In the genomic region with DNA sequence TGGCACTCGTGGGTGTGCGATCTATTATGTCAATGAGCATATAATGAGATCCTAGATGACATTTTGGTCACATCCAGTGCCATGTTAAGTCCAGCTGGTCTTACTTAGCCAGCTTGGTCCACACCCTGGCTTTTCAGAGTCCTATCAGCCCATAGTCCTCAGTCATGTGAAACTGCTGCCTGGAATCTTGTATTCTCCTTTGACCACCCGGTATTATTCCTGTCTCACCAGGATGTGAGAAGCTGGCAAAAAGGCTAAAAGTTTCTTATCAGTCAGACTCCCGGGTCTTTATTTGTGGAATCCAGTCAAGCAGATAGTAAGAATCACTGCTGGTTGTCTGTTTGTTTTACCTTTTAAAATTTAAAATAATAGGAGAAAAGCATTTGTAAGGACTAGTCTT, we compare ENCODE assay signal across 30 cellular contexts.
"Had no signal": no experiment of that assay in that cellular context is flagged by ENCODE, and none has a peak within 500 bp of the region (broad histone marks: within the 10 kb centered on the region; RNA-seq: fewer than 3 reads in every experiment).

No MANE protein-coding gene starts in this region.

- H3K9me3 Mint-ChIP-seq: activated naive CD8-positive, alpha-beta T cell treated with anti-CD3 and anti-CD28 coated beads, Interleukin-2, amount 10 ng/mL, durations not matched to agents 7 days and 5 days had no signal

- H3K4me1 ChIP-seq: breast epithelium, colonic mucosa had no signal

- H3K4me1 Mint-ChIP-seq: activated B cell treated with CpG ODN at 0.5 μM for 24 hours; activated CD8-positive, alpha-beta memory T cell treated with anti-CD3 and anti-CD28 coated beads, Interleukin-2, amount 10 ng/mL, durations not matched to agents 7 days and 5 days; activated naive CD4-positive, alpha-beta T cell treated with anti-CD3 and anti-CD28 coated beads, Interleukin-2, amount 10 ng/mL, durations not matched to agents 7 days and 5 days; activated naive CD8-positive, alpha-beta T cell treated with anti-CD3 and anti-CD28 coated beads, Interleukin-2, amount 10 ng/mL, durations not matched to agents 7 days and 5 days; brain; T-helper 17 cell had no signal

- H3K4me3 ChIP-seq: ascending aorta, breast epithelium, cardiac muscle cell, colonic mucosa had no signal

- H3K36me3 Mint-ChIP-seq: activated CD8-positive, alpha-beta memory T cell treated with anti-CD3 and anti-CD28 coated beads, Interleukin-2, amount 10 ng/mL, durations not matched to agents 7 days and 5 days; activated naive CD4-positive, alpha-beta T cell treated with anti-CD3 and anti-CD28 coated beads, Interleukin-2, amount 10 ng/mL, durations not matched to agents 7 days and 5 days; activated naive CD4-positive, alpha-beta T cell treated with anti-CD3 and anti-CD28 coated beads, Interleukin-2, amount 50 U/mL, for 72 hours; activated naive CD8-positive, alpha-beta T cell treated with anti-CD3 and anti-CD28 coated beads, Interleukin-2, amount 10 ng/mL, durations not matched to agents 7 days and 5 days; brain had no signal

- ATAC-seq: activated CD4-positive, CD25-positive, alpha-beta regulatory T cell treated with anti-CD3 and anti-CD28 coated beads, Interleukin-2, amount 50 U/mL, for 24 hours; activated CD8-positive, alpha-beta memory T cell treated with anti-CD3 and anti-CD28 coated beads, Interleukin-2, amount 10 ng/mL, durations not matched to agents 7 days and 5 days; activated CD8-positive, alpha-beta T cell treated with anti-CD3 and anti-CD28 coated beads for 36 hours; activated naive CD4-positive, alpha-beta T cell treated with anti-CD3 and anti-CD28 coated beads, Interleukin-2, amount 50 U/mL, for 72 hours; esophagus mucosa; T-helper 17 cell had no signal

- H3K27me3 ChIP-seq: ascending aorta, breast epithelium, cardiac muscle cell, colonic mucosa had no signal

- H3K27ac Mint-ChIP-seq: activated B cell treated with CpG ODN at 0.5 μM for 24 hours; activated CD8-positive, alpha-beta memory T cell treated with anti-CD3 and anti-CD28 coated beads, Interleukin-2, amount 10 ng/mL, durations not matched to agents 7 days and 5 days; activated CD8-positive, alpha-beta T cell treated with anti-CD3 and anti-CD28 coated beads for 36 hours; activated naive CD4-positive, alpha-beta T cell treated with anti-CD3 and anti-CD28 coated beads, Interleukin-2, amount 10 ng/mL, durations not matched to agents 7 days and 5 days; activated naive CD4-positive, alpha-beta T cell treated with anti-CD3 and anti-CD28 coated beads, Interleukin-2, amount 50 U/mL, for 72 hours; activated naive CD8-positive, alpha-beta T cell treated with anti-CD3 and anti-CD28 coated beads, Interleukin-2, amount 10 ng/mL, durations not matched to agents 7 days and 5 days; brain; T-helper 17 cell; T-helper 2 cell treated with Interferon-gamma antibody and Interleukin-4, amounts not matched to agents 5 μg/mL and 100 μg/mL, for 36 hours had no signal

- H3K27ac ChIP-seq: ascending aorta, breast epithelium, cardiac muscle cell, colonic mucosa, WERI-Rb-1 had no signal

- DNase-seq: activated B cell treated with CpG ODN at 0.5 μM for 24 hours; activated CD4-positive, alpha-beta T cell treated with anti-CD3 and anti-CD28 coated beads for 48 hours; activated CD4-positive, alpha-beta T cell treated with anti-CD3 and anti-CD28 coated beads, Interleukin-2, amount 50 U/mL, for 1 hour; activated CD4-positive, alpha-beta T cell treated with anti-CD3 and anti-CD28 coated beads, Interleukin-2, amount 50 U/mL, for 48 hours; activated CD8-positive, alpha-beta memory T cell treated with anti-CD3 and anti-CD28 coated beads, Interleukin-2, amount 10 ng/mL, durations not matched to agents 7 days and 5 days; activated CD8-positive, alpha-beta memory T cell treated with anti-CD3 and anti-CD28 coated beads, Interleukin-2, amount 50 U/mL, for 4 hours; activated CD8-positive, alpha-beta T cell treated with anti-CD3 and anti-CD28 coated beads for 36 hours; activated gamma-delta T cell; activated naive CD4-positive, alpha-beta T cell; activated naive CD4-positive, alpha-beta T cell treated with anti-CD3 and anti-CD28 coated beads, Interleukin-2, amount 10 ng/mL, durations not matched to agents 7 days and 5 days; activated naive CD8-positive, alpha-beta T cell treated with anti-CD3 and anti-CD28 coated beads, Interleukin-2, amount 10 ng/mL, durations not matched to agents 7 days and 5 days; activated T-cell treated with anti-CD3 and anti-CD28 coated beads, Interleukin-2, amount 50 U/mL, for 1 hour; activated T-cell treated with anti-CD3 and anti-CD28 coated beads, Interleukin-2, amount 50 U/mL, for 48 hours; central memory CD4-positive, alpha-beta T cell; cerebellar nuclear complex; colonic mucosa; effector CD8-positive, alpha-beta T cell; foreskin fibroblast; T-helper 1 cell; T-helper 17 cell; T1000; WERI-Rb-1 had no signal

- H3K9me3 ChIP-seq: ascending aorta, colonic mucosa had no signal

- H3K36me3 ChIP-seq: ascending aorta, breast epithelium, cardiac muscle cell, colonic mucosa, WERI-Rb-1 had no signal

- H3K27me3 Mint-ChIP-seq: activated B cell treated with CpG ODN at 0.5 μM for 24 hours; activated CD8-positive, alpha-beta memory T cell treated with anti-CD3 and anti-CD28 coated beads, Interleukin-2, amount 10 ng/mL, durations not matched to agents 7 days and 5 days; activated CD8-positive, alpha-beta T cell treated with anti-CD3 and anti-CD28 coated beads for 36 hours; activated naive CD4-positive, alpha-beta T cell treated with anti-CD3 and anti-CD28 coated beads, Interleukin-2, amount 10 ng/mL, durations not matched to agents 7 days and 5 days; activated naive CD8-positive, alpha-beta T cell treated with anti-CD3 and anti-CD28 coated beads, Interleukin-2, amount 10 ng/mL, durations not matched to agents 7 days and 5 days; brain; T-helper 17 cell had no signal

- H3K4me3 Mint-ChIP-seq: activated B cell treated with CpG ODN at 0.5 μM for 24 hours; activated CD8-positive, alpha-beta memory T cell treated with anti-CD3 and anti-CD28 coated beads, Interleukin-2, amount 10 ng/mL, durations not matched to agents 7 days and 5 days; activated CD8-positive, alpha-beta T cell treated with anti-CD3 and anti-CD28 coated beads for 36 hours; activated naive CD4-positive, alpha-beta T cell treated with anti-CD3 and anti-CD28 coated beads, Interleukin-2, amount 10 ng/mL, durations not matched to agents 7 days and 5 days; activated naive CD8-positive, alpha-beta T cell treated with anti-CD3 and anti-CD28 coated beads, Interleukin-2, amount 10 ng/mL, durations not matched to agents 7 days and 5 days; brain; T-helper 17 cell; T-helper 2 cell treated with Interferon-gamma antibody and Interleukin-4, amounts not matched to agents 5 μg/mL and 100 μg/mL, for 36 hours had no signal
